Comparison of ENCODE assay signal across 9 cellular contexts in genomic region chr14:30623412-30624131, GRCh38. TPM values are rescaled to one million over a fixed set of nuclear protein-coding genes. Genes with fewer than 3 reads are reported as not detected.
DNase-seq lines count a peak whose midpoint lies in the region; ATAC-seq, FAIRE-seq and TF ChIP-seq lines count a peak whose summit lies in the region.
"Had no signal": no experiment of that assay in that cellular context is flagged by ENCODE, and none has a peak within 500 bp of the region (broad histone marks: within the 10 kb centered on the region; RNA-seq: fewer than 3 reads in every experiment).

No MANE protein-coding gene starts in this region.

- H3K36me3 ChIP-seq in kidney (ENCODE audit: control insufficient read depth in 1 of 2, insufficient read depth in 2 of 2, low read length in 2 of 2) (no peaks in the 10 kb centered on the region), thoracic aorta (no peaks in the 10 kb centered on the region), Peyer's patch (no peaks in the 10 kb centered on the region)

- H3K4me3 Mint-ChIP-seq in activated T-cell treated with anti-CD3 and anti-CD28 coated beads, Interleukin-2, amount 50 U/mL, for 4 hours: peak overlapping the region; percentile 89
- peak overlapping the region; percentile 97 for H3K4me3 Mint-ChIP-seq in activated naive CD8-positive, alpha-beta T cell

- H3K9me3 Mint-ChIP-seq in activated T-cell treated with anti-CD3 and anti-CD28 coated beads, Interleukin-2, amount 50 U/mL, for 4 hours: no peaks in the 10 kb centered on the region
- no peaks in the 10 kb centered on the region for H3K9me3 Mint-ChIP-seq in activated naive CD8-positive, alpha-beta T cell (ENCODE audit: low read depth)

- H3K27ac ChIP-seq in kidney (ENCODE audit: low read depth in 2 of 2, low read length in 2 of 2) (no peak overlapping the region), thoracic aorta (no peak overlapping the region), Peyer's patch (no peak overlapping the region)

- H3K36me3 Mint-ChIP-seq in activated T-cell treated with anti-CD3 and anti-CD28 coated beads, Interleukin-2, amount 50 U/mL, for 4 hours (ENCODE audit: insufficient read depth): peaks cover 14% of the 10 kb centered on the region
- no peaks in the 10 kb centered on the region for H3K36me3 Mint-ChIP-seq in activated naive CD8-positive, alpha-beta T cell

- H3K4me1 ChIP-seq in kidney (ENCODE audit: control insufficient read depth in 1 of 2, insufficient read depth in 1 of 2, low read depth in 1 of 2, low read length in 2 of 2) (peaks cover 5% of the 10 kb centered on the region in 2 donors), thoracic aorta (ENCODE audit: control insufficient read depth in 1 of 2, low read depth in 2 of 2) (peaks cover 16 to 31% of the 10 kb centered on the region in 2 donors), Peyer's patch (peaks cover 0 to 22% (median 4%) of the 10 kb centered on the region in 4 donors)

- H3K4me1 Mint-ChIP-seq in activated T-cell treated with anti-CD3 and anti-CD28 coated beads, Interleukin-2, amount 50 U/mL, for 4 hours (ENCODE audit: low read depth): peaks cover 44% of the 10 kb centered on the region
- H3K4me1 Mint-ChIP-seq in activated naive CD8-positive, alpha-beta T cell (ENCODE audit: low read depth): peaks cover 51% of the 10 kb centered on the region

- H3K27ac Mint-ChIP-seq in activated naive CD8-positive, alpha-beta T cell: no peak overlapping the region

- H3K4me3 ChIP-seq in kidney (ENCODE audit: low read length in 2 of 2) (peak overlapping the region; percentile 95 to 98), thoracic aorta (peak overlapping the region; percentile 99), Peyer's patch (peak overlapping the region in 2 of 4 donors; percentile 74 to 79)

- H3K27me3 ChIP-seq in thoracic aorta (replicated peaks; ENCODE audit: insufficient read depth): no peaks in the 10 kb centered on the region
- no peaks in the 10 kb centered on the region for H3K27me3 ChIP-seq in Peyer's patch

- TF ChIP-seq CTCF in kidney (IDR thresholded peaks at IDR 0.05; ENCODE audit: borderline replicate concordance, extremely low read depth, insufficient read depth): no peak
- no peak for TF ChIP-seq CTCF in thoracic aorta (IDR thresholded peaks at IDR 0.05)
- no peak for TF ChIP-seq CTCF in Peyer's patch (IDR thresholded peaks at IDR 0.05)

- no peak for ATAC-seq in activated T-cell treated with anti-CD3 and anti-CD28 coated beads, Interleukin-2, amount 50 U/mL, for 4 hours
- no peak for ATAC-seq in thoracic aorta (ENCODE audit: insufficient number of reproducible peaks, low FRiP score, low read depth)
- ATAC-seq in left lobe of liver: no peak

- no peak overlapping the region for H3K9ac ChIP-seq in kidney (ENCODE audit: low read length in 2 of 2)

- no peak for FAIRE-seq in kidney (lab: Jason Lieb, UNC)

- H3K9me3 ChIP-seq in kidney (ENCODE audit: control insufficient read depth in 1 of 2, low read length in 2 of 2) (no peaks in the 10 kb centered on the region), thoracic aorta (no peaks in the 10 kb centered on the region), Peyer's patch (no peaks in the 10 kb centered on the region)

- no peak for TF ChIP-seq POLR2A in Peyer's patch (IDR thresholded peaks at IDR 0.05)

- no peak for DNase-seq in activated T-cell treated with anti-CD3 and anti-CD28 coated beads, Interleukin-2, amount 50 U/mL, for 4 hours
- no peak for DNase-seq in activated T-cell treated with anti-CD3 and anti-CD28 coated beads, Interleukin-2, amount 50 U/mL, for 1 hour
- DNase-seq in kidney (no peak), thoracic aorta (ENCODE audit: low spot score) (no peak), Peyer's patch (no peak), DMS 273 (lab: John Stamatoyannopoulos, UW; ENCODE audit: unreplicated experiment) (no peak), left lobe of liver (ENCODE audit: low spot score) (no peak)
- DNase-seq: MV-4-11 had no signal

- intact Hi-C loops in kidney (cut with DNase I): no loop called here

- H3K27me3 Mint-ChIP-seq in activated T-cell treated with anti-CD3 and anti-CD28 coated beads, Interleukin-2, amount 50 U/mL, for 4 hours (ENCODE audit: low read depth): no peaks in the 10 kb centered on the region
- no peaks in the 10 kb centered on the region for H3K27me3 Mint-ChIP-seq in activated naive CD8-positive, alpha-beta T cell

RNA-seq across cellular contexts. Expression of gene SCFD1, which starts 1.5 kb away (rescaled TPM):
- 10 to 100 TPM; 65.2 to 76.9 (median 73.5) TPM for total RNA-seq in activated T-cell treated with anti-CD3 and anti-CD28 coated beads, Interleukin-2, amount 50 U/mL, for 4 hours
- 74.4 TPM for total RNA-seq in kidney
- polyA plus RNA-seq in kidney (ENCODE audit: insufficient read depth, low read depth, low replicate concordance): 52.0 TPM
- 10 to 100 TPM; 46.8 to 58.3 TPM for total RNA-seq in thoracic aorta
- total RNA-seq in Peyer's patch: 10 to 100 TPM; 31.8 to 77.3 (median 53.0) TPM
- total RNA-seq in left lobe of liver: 25.2 TPM
